1 cellular context compared by ENCODE assay signal in genomic region chr13:40920826-40921225, GRCh38.
TF ChIP-seq lines count a peak whose summit lies in the region.

No MANE protein-coding gene starts in this region.

TF ChIP-seq in H1, 55 proteins besides CTCF, POLR2A, EP300 and RAD21 (continued from another document):
- no peak for TF ChIP-seq CBX5 (IDR thresholded peaks at IDR 0.05; ENCODE audit: low read depth, low read length)
- TF ChIP-seq HDAC6 (IDR thresholded peaks at IDR 0.05; ENCODE audit: low read depth, low read length) = no peak
- TF ChIP-seq RXRA (IDR thresholded peaks at IDR 0.05; ENCODE audit: insufficient read depth, low read depth, low read length) = no peak
- TF ChIP-seq PHF8 (conservative IDR thresholded peaks at IDR 0.05; ENCODE audit: low read depth, low read length) = no peak
- no peak for TF ChIP-seq SIX5 (IDR thresholded peaks at IDR 0.05; ENCODE audit: low read depth, low read length)
- TF ChIP-seq MAFK (IDR thresholded peaks at IDR 0.05; ENCODE audit: low read depth, low read length) = no peak
- TF ChIP-seq BACH1 (IDR thresholded peaks at IDR 0.05; ENCODE audit: low read length) = no peak
